In the genomic region with DNA sequence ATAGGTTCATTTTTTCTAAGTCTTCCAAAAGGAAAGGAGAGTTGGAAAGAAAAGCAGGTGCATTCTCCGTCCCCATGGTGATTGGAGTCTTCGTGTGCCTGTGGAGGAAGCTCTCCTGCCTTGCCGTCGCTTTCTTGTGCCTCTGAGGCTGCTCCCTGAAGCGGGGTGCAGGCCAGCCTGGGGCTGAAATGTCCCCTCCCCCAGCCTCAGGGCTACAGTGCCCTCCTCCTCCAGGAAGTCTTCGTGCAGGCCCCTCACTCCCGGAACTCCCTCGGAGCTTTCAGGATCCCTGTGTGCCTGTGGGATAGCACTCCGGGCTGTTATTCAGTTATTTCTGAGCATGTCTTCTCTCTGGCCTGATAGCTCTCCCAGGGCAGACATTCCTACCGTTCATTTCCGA, we compare ENCODE assay signal across 16 cellular contexts.
DNase-seq lines count a peak whose midpoint lies in the region; ATAC-seq and TF ChIP-seq lines count a peak whose summit lies in the region.
"Had no signal": no experiment of that assay in that cellular context is flagged by ENCODE, and none has a peak within 500 bp of the region (broad histone marks: within the 10 kb centered on the region; RNA-seq: fewer than 3 reads in every experiment).

No MANE protein-coding gene starts in this region.

- H3K9me3 ChIP-seq in aorta (ENCODE audit: control insufficient read depth, low read length): no peaks in the 10 kb centered on the region
- H3K9me3 ChIP-seq: BLaER1 had no signal

- no peak for TF ChIP-seq CTCF in endothelial cell (IDR thresholded peaks at IDR 0.05; ENCODE audit: unreplicated experiment)

- H3K27ac Mint-ChIP-seq in activated T-cell treated with anti-CD3 and anti-CD28 coated beads, Interleukin-2, amount 50 U/mL, for 72 hours: peak overlapping the region; percentile 17
- no peak overlapping the region for H3K27ac Mint-ChIP-seq in endothelial cell (ENCODE audit: unreplicated experiment)
- H3K27ac Mint-ChIP-seq: HFFc6 had no signal

- no peak overlapping the region for H3K27ac ChIP-seq in aorta (ENCODE audit: low read depth in 1 of 2, low read length in 2 of 2)
- H3K27ac ChIP-seq: 22Rv1, BLaER1, GM23248 had no signal

- no peaks in the 10 kb centered on the region for H3K27me3 Mint-ChIP-seq in activated T-cell treated with anti-CD3 and anti-CD28 coated beads, Interleukin-2, amount 50 U/mL, for 72 hours (ENCODE audit: low read depth)
- no peaks in the 10 kb centered on the region for H3K27me3 Mint-ChIP-seq in activated T-cell treated with anti-CD3 and anti-CD28 coated beads, Interleukin-2, amount 50 U/mL, for 4 hours (ENCODE audit: low read depth)
- H3K27me3 Mint-ChIP-seq in endothelial cell (ENCODE audit: unreplicated experiment): peaks cover 2% of the 10 kb centered on the region

- no peaks in the 10 kb centered on the region for H3K27me3 ChIP-seq in aorta (ENCODE audit: control insufficient read depth in 1 of 2, insufficient read depth in 2 of 2, low read length in 1 of 2)
- H3K27me3 ChIP-seq: BLaER1 had no signal

- H3K36me3 ChIP-seq in aorta (ENCODE audit: control insufficient read depth in 1 of 2, insufficient read depth in 2 of 2, low read length in 1 of 2): no peaks in the 10 kb centered on the region
- H3K36me3 ChIP-seq: BLaER1 had no signal

- H3K36me3 Mint-ChIP-seq in activated T-cell treated with anti-CD3 and anti-CD28 coated beads, Interleukin-2, amount 50 U/mL, for 72 hours (ENCODE audit: insufficient read depth in 2 of 2): peaks cover 0 to 1% of the 10 kb centered on the region in 2 donors
- no peaks in the 10 kb centered on the region for H3K36me3 Mint-ChIP-seq in activated T-cell treated with anti-CD3 and anti-CD28 coated beads, Interleukin-2, amount 50 U/mL, for 4 hours (ENCODE audit: insufficient read depth)
- no peaks in the 10 kb centered on the region for H3K36me3 Mint-ChIP-seq in endothelial cell (ENCODE audit: low read depth, unreplicated experiment)

- H3K4me1 Mint-ChIP-seq in activated T-cell treated with anti-CD3 and anti-CD28 coated beads, Interleukin-2, amount 50 U/mL, for 72 hours (ENCODE audit: low read depth): no peaks in the 10 kb centered on the region
- no peaks in the 10 kb centered on the region for H3K4me1 Mint-ChIP-seq in activated T-cell treated with anti-CD3 and anti-CD28 coated beads, Interleukin-2, amount 50 U/mL, for 4 hours (ENCODE audit: low read depth)
- peaks cover 9% of the 10 kb centered on the region for H3K4me1 Mint-ChIP-seq in endothelial cell (ENCODE audit: unreplicated experiment)

- no peak for DNase-seq in activated T-cell treated with anti-CD3 and anti-CD28 coated beads, Interleukin-2, amount 50 U/mL, for 72 hours
- DNase-seq in activated T-cell treated with anti-CD3 and anti-CD28 coated beads, Interleukin-2, amount 50 U/mL, for 4 hours: no peak
- DNase-seq in endothelial cell (ENCODE audit: low spot score) (peak; percentile 4), iPS-NIHi7 (ENCODE audit: extremely low spot score) (peak; percentile 39), aorta (no peak), epidermal melanocyte (ENCODE audit: insufficient read length, low spot score) (no peak)
- DNase-seq: AML-193, DMS53, GF-D8, GM23248, HCEC 1CT, HFFc6 had no signal

- no peaks in the 10 kb centered on the region for H3K4me1 ChIP-seq in aorta (ENCODE audit: control insufficient read depth in 1 of 2, insufficient read depth in 2 of 2, low read length in 2 of 2)
- H3K4me1 ChIP-seq: BLaER1 had no signal

- no peak for ATAC-seq in activated T-cell treated with anti-CD3 and anti-CD28 coated beads, Interleukin-2, amount 50 U/mL, for 72 hours (replicated peaks in 1 of 2)
- ATAC-seq in activated T-cell treated with anti-CD3 and anti-CD28 coated beads, Interleukin-2, amount 50 U/mL, for 4 hours: no peak
- ATAC-seq in aorta (ENCODE audit: low FRiP score) (no peak), GM19328 (IDR thresholded peaks at IDR 0.05; ENCODE audit: unreplicated experiment) (no peak), GM21367 (IDR thresholded peaks at IDR 0.05; ENCODE audit: unreplicated experiment) (no peak)

- no peak overlapping the region for H3K4me3 Mint-ChIP-seq in activated T-cell treated with anti-CD3 and anti-CD28 coated beads, Interleukin-2, amount 50 U/mL, for 72 hours
- H3K4me3 Mint-ChIP-seq in activated T-cell treated with anti-CD3 and anti-CD28 coated beads, Interleukin-2, amount 50 U/mL, for 4 hours: no peak overlapping the region
- H3K4me3 Mint-ChIP-seq in endothelial cell (ENCODE audit: unreplicated experiment): no peak overlapping the region
- H3K4me3 Mint-ChIP-seq: HFFc6 had no signal

- H3K9me3 Mint-ChIP-seq in activated T-cell treated with anti-CD3 and anti-CD28 coated beads, Interleukin-2, amount 50 U/mL, for 72 hours: no peaks in the 10 kb centered on the region
- peaks cover 4% of the 10 kb centered on the region for H3K9me3 Mint-ChIP-seq in activated T-cell treated with anti-CD3 and anti-CD28 coated beads, Interleukin-2, amount 50 U/mL, for 4 hours
- H3K9me3 Mint-ChIP-seq in endothelial cell (ENCODE audit: unreplicated experiment): no peaks in the 10 kb centered on the region

- WGBS in aorta, 2 donors: 30 to 32% methylated on average over 11 of the region's 11 CpGs

- intact Hi-C loops in aorta (cut with DNase I): no loop called here

- H3K4me3 ChIP-seq in aorta (ENCODE audit: low read length in 2 of 2): no peak overlapping the region
- H3K4me3 ChIP-seq: BLaER1, GM23248 had no signal

Comparison
In these comparisons a context has a peak if more than half of its experiments do, and no peak if none do; other contexts are left out.
1. DNase-seq: peak in endothelial cell (single experiment) and iPS-NIHi7 (single experiment); none in activated T-cell treated with anti-CD3 and anti-CD28 coated beads, Interleukin-2, amount 50 U/mL, for 72 hours (0 of 2), activated T-cell treated with anti-CD3 and anti-CD28 coated beads, Interleukin-2, amount 50 U/mL, for 4 hours (single experiment), aorta (0 of 2) and epidermal melanocyte (single experiment).